ENCODE assay signal across 1 cellular context in genomic region chr20:63496404-63497120, GRCh38.
A peak's percentile ranks its signal among the peaks of the same experiment; 100 is the strongest.
TF ChIP-seq lines count a peak whose summit lies in the region.

No MANE protein-coding gene starts in this region.

TF ChIP-seq in HEK293, 187 proteins besides CTCF, POLR2A, EP300 and RAD21 (continued from another document):
- TF ChIP-seq, protein P1, sequence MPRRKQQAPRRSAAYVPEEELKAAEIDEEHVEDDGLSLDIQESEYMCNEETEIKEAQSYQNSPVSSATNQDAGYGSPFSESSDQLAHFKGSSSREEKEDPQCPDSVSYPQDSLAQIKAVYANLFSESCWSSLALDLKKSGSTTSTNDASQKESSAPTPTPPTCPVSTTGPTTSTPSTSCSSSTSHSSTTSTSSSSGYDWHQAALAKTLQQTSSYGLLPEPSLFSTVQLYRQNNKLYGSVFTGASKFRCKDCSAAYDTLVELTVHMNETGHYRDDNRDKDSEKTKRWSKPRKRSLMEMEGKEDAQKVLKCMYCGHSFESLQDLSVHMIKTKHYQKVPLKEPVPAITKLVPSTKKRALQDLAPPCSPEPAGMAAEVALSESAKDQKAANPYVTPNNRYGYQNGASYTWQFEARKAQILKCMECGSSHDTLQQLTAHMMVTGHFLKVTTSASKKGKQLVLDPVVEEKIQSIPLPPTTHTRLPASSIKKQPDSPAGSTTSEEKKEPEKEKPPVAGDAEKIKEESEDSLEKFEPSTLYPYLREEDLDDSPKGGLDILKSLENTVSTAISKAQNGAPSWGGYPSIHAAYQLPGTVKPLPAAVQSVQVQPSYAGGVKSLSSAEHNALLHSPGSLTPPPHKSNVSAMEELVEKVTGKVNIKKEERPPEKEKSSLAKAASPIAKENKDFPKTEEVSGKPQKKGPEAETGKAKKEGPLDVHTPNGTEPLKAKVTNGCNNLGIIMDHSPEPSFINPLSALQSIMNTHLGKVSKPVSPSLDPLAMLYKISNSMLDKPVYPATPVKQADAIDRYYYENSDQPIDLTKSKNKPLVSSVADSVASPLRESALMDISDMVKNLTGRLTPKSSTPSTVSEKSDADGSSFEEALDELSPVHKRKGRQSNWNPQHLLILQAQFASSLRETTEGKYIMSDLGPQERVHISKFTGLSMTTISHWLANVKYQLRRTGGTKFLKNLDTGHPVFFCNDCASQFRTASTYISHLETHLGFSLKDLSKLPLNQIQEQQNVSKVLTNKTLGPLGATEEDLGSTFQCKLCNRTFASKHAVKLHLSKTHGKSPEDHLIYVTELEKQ (tag by site-specific recombination; IDR thresholded peaks at IDR 0.05; ENCODE audit: borderline replicate concordance), result no peak
- TF ChIP-seq, protein P2, sequence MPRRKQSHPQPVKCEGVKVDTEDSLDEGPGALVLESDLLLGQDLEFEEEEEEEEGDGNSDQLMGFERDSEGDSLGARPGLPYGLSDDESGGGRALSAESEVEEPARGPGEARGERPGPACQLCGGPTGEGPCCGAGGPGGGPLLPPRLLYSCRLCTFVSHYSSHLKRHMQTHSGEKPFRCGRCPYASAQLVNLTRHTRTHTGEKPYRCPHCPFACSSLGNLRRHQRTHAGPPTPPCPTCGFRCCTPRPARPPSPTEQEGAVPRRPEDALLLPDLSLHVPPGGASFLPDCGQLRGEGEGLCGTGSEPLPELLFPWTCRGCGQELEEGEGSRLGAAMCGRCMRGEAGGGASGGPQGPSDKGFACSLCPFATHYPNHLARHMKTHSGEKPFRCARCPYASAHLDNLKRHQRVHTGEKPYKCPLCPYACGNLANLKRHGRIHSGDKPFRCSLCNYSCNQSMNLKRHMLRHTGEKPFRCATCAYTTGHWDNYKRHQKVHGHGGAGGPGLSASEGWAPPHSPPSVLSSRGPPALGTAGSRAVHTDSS (tag by site-specific recombination; IDR thresholded peaks at IDR 0.05), result no peak
- TF ChIP-seq ZNF366 (tag by site-specific recombination; conservative IDR thresholded peaks at IDR 0.05) (peak; percentile 35; the same call in 1 of the 2 replicates), ZNF341 (tag by site-specific recombination; IDR thresholded peaks at IDR 0.05; ENCODE audit: low read depth) (peak; percentile 18; the same call in 1 of the 2 replicates)
